ENCODE assay signal across 1 cellular context in genomic region chr17:4939554-4939803, GRCh38.
TF ChIP-seq lines count a peak whose summit lies in the region.

No MANE protein-coding gene starts in this region.

TF ChIP-seq in HepG2, 621 proteins besides CTCF, POLR2A, EP300 and RAD21 (continues in another document):
- TF ChIP-seq ZSCAN20 (CRISPR knock-in tag; IDR thresholded peaks at IDR 0.05; ENCODE audit: borderline replicate concordance) (peak; percentile 45; the same call in 1 of the 2 replicates), NR2F1 (CRISPR knock-in tag; IDR thresholded peaks at IDR 0.05) (no peak), ZFX (CRISPR knock-in tag; IDR thresholded peaks at IDR 0.05; ENCODE audit: low read depth) (no peak), ZBTB14 (CRISPR knock-in tag; IDR thresholded peaks at IDR 0.05) (no peak), ZFAT (CRISPR knock-in tag; conservative IDR thresholded peaks at IDR 0.05) (no peak), ZSCAN12 (CRISPR knock-in tag; IDR thresholded peaks at IDR 0.05) (0 out of 2 replicates have a peak, but pooled peaks have one; percentile 36), CEBPG (CRISPR knock-in tag; IDR thresholded peaks at IDR 0.05) (0 out of 2 replicates have a peak, but pooled peaks have one; percentile 9), ZFP36L2 (CRISPR knock-in tag; IDR thresholded peaks at IDR 0.05) (no peak), ZNF543 (CRISPR knock-in tag; IDR thresholded peaks at IDR 0.05) (no peak), ZBTB20 (CRISPR knock-in tag; IDR thresholded peaks at IDR 0.05; ENCODE audit: borderline replicate concordance, low read depth) (no peak), IRF2 (CRISPR knock-in tag; IDR thresholded peaks at IDR 0.05) (no peak), ZNF138 (CRISPR knock-in tag; IDR thresholded peaks at IDR 0.05; ENCODE audit: low read depth) (no peak), ZNF317 (CRISPR knock-in tag; IDR thresholded peaks at IDR 0.05) (no peak), PCBP1 (IDR thresholded peaks at IDR 0.05; ENCODE audit: borderline replicate concordance, low read depth, low read length) (0 out of 2 replicates have a peak, but pooled peaks have one; percentile 51), ZNF773 (CRISPR knock-in tag; IDR thresholded peaks at IDR 0.05; ENCODE audit: borderline replicate concordance) (no peak), KLF11 (CRISPR knock-in tag; IDR thresholded peaks at IDR 0.05) (no peak), ZNF33A (CRISPR knock-in tag; IDR thresholded peaks at IDR 0.05; ENCODE audit: borderline replicate concordance) (no peak), ZNF232 (CRISPR knock-in tag; IDR thresholded peaks at IDR 0.05; ENCODE audit: borderline replicate concordance) (no peak), AGO1 (IDR thresholded peaks at IDR 0.05; ENCODE audit: low read depth, low read length, poor library complexity, severe bottlenecking) (no peak), PREB (CRISPR knock-in tag; IDR thresholded peaks at IDR 0.05) (no peak), JARID2 (CRISPR knock-in tag; IDR thresholded peaks at IDR 0.05; ENCODE audit: insufficient replicate concordance) (no peak), NONO (IDR thresholded peaks at IDR 0.05) (no peak), NONO (CRISPR knock-in tag; conservative IDR thresholded peaks at IDR 0.05) (no peak), ATF2 (CRISPR knock-in tag; IDR thresholded peaks at IDR 0.05) (no peak), HOMEZ (CRISPR knock-in tag; IDR thresholded peaks at IDR 0.05; ENCODE audit: low read depth) (peak; percentile 15; the same call in 1 of the 2 replicates), LCORL (IDR thresholded peaks at IDR 0.05) (no peak), LCORL (CRISPR knock-in tag; IDR thresholded peaks at IDR 0.05) (no peak), GZF1 (CRISPR knock-in tag; IDR thresholded peaks at IDR 0.05) (no peak), ZNF652 (CRISPR knock-in tag; IDR thresholded peaks at IDR 0.05; ENCODE audit: borderline replicate concordance, low read depth) (no peak), ZNF777 (CRISPR knock-in tag; IDR thresholded peaks at IDR 0.05) (no peak), MTA1 (CRISPR knock-in tag; IDR thresholded peaks at IDR 0.05; ENCODE audit: borderline replicate concordance) (no peak), ZNF121 (CRISPR knock-in tag; IDR thresholded peaks at IDR 0.05) (no peak), SUZ12 (IDR thresholded peaks at IDR 0.05; ENCODE audit: low read depth, low read length) (no peak), SETDB1 (CRISPR knock-in tag; IDR thresholded peaks at IDR 0.05; ENCODE audit: borderline replicate concordance) (no peak), ZNF687 (CRISPR knock-in tag; IDR thresholded peaks at IDR 0.05) (no peak), ZNF746 (CRISPR knock-in tag; IDR thresholded peaks at IDR 0.05) (0 out of 2 replicates have a peak, but pooled peaks have one; percentile 0), HINFP (CRISPR knock-in tag; IDR thresholded peaks at IDR 0.05; ENCODE audit: low read depth) (no peak), KLF9 (CRISPR knock-in tag; IDR thresholded peaks at IDR 0.05; ENCODE audit: low read depth) (no peak), ZMAT3 (CRISPR knock-in tag; conservative IDR thresholded peaks at IDR 0.05) (no peak), SNRNP70 (IDR thresholded peaks at IDR 0.05; ENCODE audit: low read depth, low read length) (no peak), CEBPB (IDR thresholded peaks at IDR 0.05; ENCODE audit: borderline replicate concordance, low read depth, low read length) (peak; percentile 68; the same call in 1 of the 2 replicates), PATZ1 (CRISPR knock-in tag; IDR thresholded peaks at IDR 0.05) (no peak), FOXK2 (IDR thresholded peaks at IDR 0.05) (no peak), PPARG (CRISPR knock-in tag; conservative IDR thresholded peaks at IDR 0.05) (no peak), SMARCC2 (IDR thresholded peaks at IDR 0.05) (no peak), ZEB1 (IDR thresholded peaks at IDR 0.05; ENCODE audit: insufficient replicate concordance, low read depth) (peak; percentile 48), TRIM22 (IDR thresholded peaks at IDR 0.05) (no peak), ZBTB34 (CRISPR knock-in tag; IDR thresholded peaks at IDR 0.05) (no peak), ZIK1 (CRISPR knock-in tag; IDR thresholded peaks at IDR 0.05; ENCODE audit: borderline replicate concordance, low read depth) (no peak), ZNF343 (CRISPR knock-in tag; IDR thresholded peaks at IDR 0.05) (no peak), JUNB (CRISPR knock-in tag; IDR thresholded peaks at IDR 0.05; ENCODE audit: borderline replicate concordance) (no peak), ZNF615 (CRISPR knock-in tag; IDR thresholded peaks at IDR 0.05; ENCODE audit: borderline replicate concordance) (no peak), ZNF724P (CRISPR knock-in tag; IDR thresholded peaks at IDR 0.05; ENCODE audit: borderline replicate concordance) (no peak), HDAC6 (IDR thresholded peaks at IDR 0.05; ENCODE audit: low read depth, low read length) (no peak), MLX (CRISPR knock-in tag; IDR thresholded peaks at IDR 0.05) (no peak)
